ENCODE assay signal across 1 cellular context in genomic region chr1:19694298-19694697, GRCh38.
TF ChIP-seq lines count a peak whose summit lies in the region.

No MANE protein-coding gene starts in this region.

TF ChIP-seq in WTC11, 78 proteins besides CTCF, POLR2A, EP300 and RAD21 (continued from another document):
- TF ChIP-seq NFYB (CRISPR knock-in tag; conservative IDR thresholded peaks at IDR 0.05; ENCODE audit: low read depth), result no peak
- no peak for TF ChIP-seq FOXK1 (CRISPR knock-in tag; IDR thresholded peaks at IDR 0.05)
- TF ChIP-seq ERG (CRISPR knock-in tag; IDR thresholded peaks at IDR 0.05), result no peak
